Comparison of ENCODE assay signal across 13 cellular contexts in genomic region chr16:78874241-78874983, GRCh38.
A peak's percentile ranks its signal among the peaks of the same experiment; 100 is the strongest.
DNase-seq lines count a peak whose midpoint lies in the region; ATAC-seq, FAIRE-seq and TF ChIP-seq lines count a peak whose summit lies in the region.
"Had no signal": no experiment of that assay in that cellular context is flagged by ENCODE, and none has a peak within 500 bp of the region (broad histone marks: within the 10 kb centered on the region; RNA-seq: fewer than 3 reads in every experiment).

No MANE protein-coding gene starts in this region.

- H3K36me3 ChIP-seq in heart left ventricle (no peaks in the 10 kb centered on the region), H1 (ENCODE audit: control insufficient read depth in 2 of 4, insufficient read depth in 4 of 4, low read length in 3 of 4) (no peaks in the 10 kb centered on the region), sigmoid colon (no peaks in the 10 kb centered on the region)
- H3K36me3 ChIP-seq: BLaER1 treated with 17β-estradiol and CSF1 and Interleukin-3, amounts not matched to agents 10 nM and 100 nM; HAP-1 had no signal

- CTCF ChIA-PET in H1 (lab: Charles Lee; ENCODE audit: partially characterized antibody): interaction anchor here (1.6 to 2.3 kb wide), 2 partner anchors 8 to 14 kb away, joined by 3 to 7 read pairs; no protein-coding TSS in a partner anchor

- no peak overlapping the region for H4K5ac ChIP-seq in H1 (ENCODE audit: insufficient read length, low read depth, low read length)

- 78 to 89% (median 88%) methylated on average over 8 of the region's 8 CpGs for WGBS in heart left ventricle, 4 donors
- WGBS in H1 (ENCODE audit: extremely low coverage in 1 of 2, insufficient coverage in 1 of 2, insufficient read length in 1 of 2, insufficient replicate concordance in 2 of 2, low coverage in 1 of 2, low lambda C conversion rate in 2 of 2, missing lambda C conversion rate in 1 of 2), 2 experiments: 87% methylated on average over 7 of the region's 8 CpGs; no CpG with 5 or more reads in 1 of the 2 experiments
- WGBS in sigmoid colon, 2 donors: 89 to 94% methylated on average over 8 of the region's 8 CpGs

- H3K27ac ChIP-seq in heart left ventricle (no peak overlapping the region), H1 (ENCODE audit: low read depth, low read length) (no peak overlapping the region), sigmoid colon (no peak overlapping the region)
- H3K27ac ChIP-seq: BLaER1 treated with 17β-estradiol and CSF1 and Interleukin-3, amounts not matched to agents 10 nM and 100 nM had no signal

- no peaks in the 10 kb centered on the region for H4K20me1 ChIP-seq in H1 (replicated peaks in 1 of 2; ENCODE audit: control insufficient read depth in 1 of 2, insufficient read depth in 2 of 2, low read length in 2 of 2)
- H4K20me1 ChIP-seq: BLaER1 treated with 17β-estradiol and CSF1 and Interleukin-3, amounts not matched to agents 10 nM and 100 nM had no signal

- H4K8ac ChIP-seq in H1 (ENCODE audit: extremely low read depth, insufficient read depth, low read length): no peak overlapping the region

- H3K27me3 ChIP-seq in heart left ventricle (no peaks in the 10 kb centered on the region), H1 (replicated peaks in 1 of 4; ENCODE audit: control insufficient read depth in 3 of 4, extremely low read depth in 1 of 4, insufficient read depth in 3 of 4, low read length in 3 of 4) (no peaks in the 10 kb centered on the region), sigmoid colon (no peaks in the 10 kb centered on the region)
- H3K27me3 ChIP-seq: BLaER1 treated with 17β-estradiol and CSF1 and Interleukin-3, amounts not matched to agents 10 nM and 100 nM had no signal

- H2AFZ ChIP-seq in H1 (ENCODE audit: low read length): peak overlapping the region; percentile 73; the same call in 1 of the 2 replicates

- H3K14ac ChIP-seq in H1 (ENCODE audit: insufficient read length): no peak overlapping the region

- no peak for TF ChIP-seq RAD21 in H1 (IDR thresholded peaks at IDR 0.05 in 1 of 2, conservative IDR thresholded peaks at IDR 0.05 in 1 of 2; ENCODE audit: low read depth in 2 of 2, low read length in 2 of 2)

- H2AK5ac ChIP-seq in H1 (ENCODE audit: low read depth, low read length): no peak overlapping the region

- DNase-seq in heart left ventricle: no peak
- DNase-seq in cardiac septum (ENCODE audit: low spot score): no peak
- DNase-seq in H1 (ENCODE audit: low read depth in 1 of 2, low spot score in 2 of 2): no peak
- peak; percentile 72 for DNase-seq in sigmoid colon
- no peak for DNase-seq in globus pallidus (ENCODE audit: low spot score)
- DNase-seq: Calu3; CD8-positive, alpha-beta T cell; DMS79 treated with DMSO at 0.1 percent for 48 hours had no signal

- no peak overlapping the region for H2BK20ac ChIP-seq in H1 (ENCODE audit: low read length)

- H2BK12ac ChIP-seq in H1 (ENCODE audit: low read depth, low read length): no peak overlapping the region

- TF ChIP-seq CTCF in heart left ventricle (IDR thresholded peaks at IDR 0.05) (no peak), H1 (IDR thresholded peaks at IDR 0.05; ENCODE audit: control extremely low read depth in 1 of 3, insufficient read depth in 1 of 3, low read depth in 1 of 3, low read length in 3 of 3) (no peak), sigmoid colon (IDR thresholded peaks at IDR 0.05) (no peak)

- H3K23ac ChIP-seq in H1 (ENCODE audit: insufficient read length): no peak overlapping the region

- H3K4me1 ChIP-seq in heart left ventricle (no peaks in the 10 kb centered on the region), H1 (replicated peaks in 1 of 4; ENCODE audit: control insufficient read depth in 3 of 4, insufficient read depth in 4 of 4, low read length in 3 of 4) (peaks cover 0 to 11% (median 4%) of the 10 kb centered on the region in 4 experiments; a peak in 4 of 7 replicates), sigmoid colon (peaks cover 0 to 20% (median 6%) of the 10 kb centered on the region in 4 donors)
- H3K4me1 ChIP-seq: BLaER1 treated with 17β-estradiol and CSF1 and Interleukin-3, amounts not matched to agents 10 nM and 100 nM; HAP-1 had no signal

- no peak overlapping the region for H3K4me3 ChIP-seq in heart left ventricle
- H3K4me3 ChIP-seq in H1 (ENCODE audit: extremely low read depth in 1 of 4, insufficient read depth in 2 of 4, low read depth in 3 of 4, low read length in 4 of 4): no peak overlapping the region
- H3K4me3 ChIP-seq in sigmoid colon: no peak overlapping the region
- H3K4me3 ChIP-seq: BLaER1 treated with 17β-estradiol and CSF1 and Interleukin-3, amounts not matched to agents 10 nM and 100 nM; GM12878; HAP-1 had no signal

- no peak for FAIRE-seq in H1 (lab: Jason Lieb, UNC)
- FAIRE-seq: GM12878 had no signal

- H2BK5ac ChIP-seq in H1 (ENCODE audit: low read depth, low read length): no peak overlapping the region

- H2BK120ac ChIP-seq in H1 (replicated peaks; ENCODE audit: low read depth, low read length): no peak overlapping the region

- no peak overlapping the region for H4K91ac ChIP-seq in H1 (replicated peaks; ENCODE audit: insufficient read length, low read length)

- intact Hi-C loops in heart left ventricle (cut with DNase I) (no loop called here), cardiac septum (cut with DNase I) (no loop called here), sigmoid colon (cut with DNase I) (no loop called here)

- TF ChIP-seq POLR2A in heart left ventricle (IDR thresholded peaks at IDR 0.05) (no peak), H1 (IDR thresholded peaks at IDR 0.05; ENCODE audit: control extremely low read depth in 1 of 2, low read depth in 2 of 2, low read length in 2 of 2) (no peak), sigmoid colon (IDR thresholded peaks at IDR 0.05) (no peak)

- H3K4me2 ChIP-seq in H1 (ENCODE audit: insufficient read depth in 1 of 2, low read depth in 2 of 2, low read length in 2 of 2): no peak overlapping the region
- H3K4me2 ChIP-seq: BLaER1 treated with 17β-estradiol and CSF1 and Interleukin-3, amounts not matched to agents 10 nM and 100 nM had no signal

- no peaks in the 10 kb centered on the region for H3K9me3 ChIP-seq in heart left ventricle
- no peaks in the 10 kb centered on the region for H3K9me3 ChIP-seq in H1 (ENCODE audit: insufficient read depth in 2 of 2, low read depth in 1 of 2, low read length in 1 of 2)
- no peaks in the 10 kb centered on the region for H3K9me3 ChIP-seq in sigmoid colon
- H3K9me3 ChIP-seq: BLaER1 treated with 17β-estradiol and CSF1 and Interleukin-3, amounts not matched to agents 10 nM and 100 nM; HAP-1 had no signal

- no peak overlapping the region for H3K9ac ChIP-seq in H1 (replicated peaks in 1 of 4; ENCODE audit: extremely low read depth in 1 of 4, low read depth in 3 of 4, low read length in 3 of 4)
- H3K9ac ChIP-seq: BLaER1 treated with 17β-estradiol and CSF1 and Interleukin-3, amounts not matched to agents 10 nM and 100 nM had no signal

- no peak overlapping the region for H2BK15ac ChIP-seq in H1 (ENCODE audit: low read length)

- TF ChIP-seq EP300 in H1 (IDR thresholded peaks at IDR 0.05; ENCODE audit: borderline replicate concordance in 1 of 2, low read depth in 2 of 2, low read length in 2 of 2) (no peak), sigmoid colon (IDR thresholded peaks at IDR 0.05) (no peak)

- no peak overlapping the region for H3K4ac ChIP-seq in H1 (replicated peaks; ENCODE audit: insufficient read length, low read depth, low read length)

- POLR2A ChIA-PET in H1 (lab: Charles Lee; ENCODE audit: partially characterized antibody): interaction anchor here (0.6 kb wide), 1 partner anchor 179 kb away, joined by 3 read pairs; no protein-coding TSS in a partner anchor

- no peaks in the 10 kb centered on the region for H3K79me1 ChIP-seq in H1 (ENCODE audit: low read depth, low read length)

- no peaks in the 10 kb centered on the region for H3K79me2 ChIP-seq in H1 (ENCODE audit: control insufficient read depth in 1 of 2, insufficient read depth in 2 of 2, low read length in 2 of 2)

- ATAC-seq in heart left ventricle (peak in 3 of 4 donors; percentile 26 to 59 (median 26)), GM21528 (IDR thresholded peaks at IDR 0.05; ENCODE audit: low FRiP score, unreplicated experiment) (no peak), HG03159 (IDR thresholded peaks at IDR 0.05; ENCODE audit: unreplicated experiment) (no peak)
- ATAC-seq: CD8-positive, alpha-beta T cell; GM12878 had no signal

- H3K56ac ChIP-seq in H1 (replicated peaks; ENCODE audit: insufficient read length, low read depth, low read length): no peak overlapping the region

- H3K18ac ChIP-seq in H1 (ENCODE audit: extremely low read depth, low read length): no peak overlapping the region

- no peaks in the 10 kb centered on the region for H3K23me2 ChIP-seq in H1 (ENCODE audit: low read depth, low read length)

TF ChIP-seq in H1, 55 proteins besides CTCF, POLR2A, EP300 and RAD21 (continues in another document):
- TF ChIP-seq SP1 (IDR thresholded peaks at IDR 0.05; ENCODE audit: low read depth, low read length): no peak
- no peak for TF ChIP-seq SUZ12 (IDR thresholded peaks at IDR 0.05; ENCODE audit: low read length)
- TF ChIP-seq TBP (IDR thresholded peaks at IDR 0.05; ENCODE audit: low read depth, low read length): no peak
- TF ChIP-seq CBX8 (IDR thresholded peaks at IDR 0.05; ENCODE audit: borderline replicate concordance, low read depth, low read length): no peak
- no peak for TF ChIP-seq YY1 (IDR thresholded peaks at IDR 0.05; ENCODE audit: low read depth, low read length)
- TF ChIP-seq CBX5 (IDR thresholded peaks at IDR 0.05; ENCODE audit: low read depth, low read length): no peak
- TF ChIP-seq KDM1A (IDR thresholded peaks at IDR 0.05; ENCODE audit: borderline replicate concordance, low read length): no peak
- no peak for TF ChIP-seq SP4 (IDR thresholded peaks at IDR 0.05; ENCODE audit: low read length)
- no peak for TF ChIP-seq KDM4A (IDR thresholded peaks at IDR 0.05; ENCODE audit: low read depth, low read length, severe bottlenecking)
- no peak for TF ChIP-seq CHD1 (IDR thresholded peaks at IDR 0.05; ENCODE audit: low read depth, low read length)
- no peak for TF ChIP-seq EZH2 (IDR thresholded peaks at IDR 0.05; ENCODE audit: low read depth, low read length, severe bottlenecking)
- TF ChIP-seq SIN3A (conservative IDR thresholded peaks at IDR 0.05 in 1 of 2, IDR thresholded peaks at IDR 0.05 in 1 of 2; ENCODE audit: low read depth in 1 of 2, low read length in 2 of 2): no peak
- no peak for TF ChIP-seq BACH1 (IDR thresholded peaks at IDR 0.05; ENCODE audit: low read length)
- no peak for TF ChIP-seq PHF8 (conservative IDR thresholded peaks at IDR 0.05; ENCODE audit: low read depth, low read length)
- no peak for TF ChIP-seq RNF2 (IDR thresholded peaks at IDR 0.05; ENCODE audit: borderline replicate concordance, low read depth, low read length, missing control alignments, poor library complexity, severe bottlenecking)
- TF ChIP-seq, protein P1, sequence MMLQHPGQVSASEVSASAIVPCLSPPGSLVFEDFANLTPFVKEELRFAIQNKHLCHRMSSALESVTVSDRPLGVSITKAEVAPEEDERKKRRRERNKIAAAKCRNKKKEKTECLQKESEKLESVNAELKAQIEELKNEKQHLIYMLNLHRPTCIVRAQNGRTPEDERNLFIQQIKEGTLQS (IDR thresholded peaks at IDR 0.05; ENCODE audit: insufficient read depth, low read depth, low read length): no peak
- TF ChIP-seq TEAD4 (IDR thresholded peaks at IDR 0.05; ENCODE audit: low read depth, low read length): no peak

Comparison
In these comparisons a context has a peak if more than half of its experiments do, and no peak if none do; other contexts are left out.
1. ATAC-seq: peak in heart left ventricle (3 of 4); none in GM21528 (single experiment) and HG03159 (single experiment).